1 cellular context compared by ENCODE assay signal in the genomic region with DNA sequence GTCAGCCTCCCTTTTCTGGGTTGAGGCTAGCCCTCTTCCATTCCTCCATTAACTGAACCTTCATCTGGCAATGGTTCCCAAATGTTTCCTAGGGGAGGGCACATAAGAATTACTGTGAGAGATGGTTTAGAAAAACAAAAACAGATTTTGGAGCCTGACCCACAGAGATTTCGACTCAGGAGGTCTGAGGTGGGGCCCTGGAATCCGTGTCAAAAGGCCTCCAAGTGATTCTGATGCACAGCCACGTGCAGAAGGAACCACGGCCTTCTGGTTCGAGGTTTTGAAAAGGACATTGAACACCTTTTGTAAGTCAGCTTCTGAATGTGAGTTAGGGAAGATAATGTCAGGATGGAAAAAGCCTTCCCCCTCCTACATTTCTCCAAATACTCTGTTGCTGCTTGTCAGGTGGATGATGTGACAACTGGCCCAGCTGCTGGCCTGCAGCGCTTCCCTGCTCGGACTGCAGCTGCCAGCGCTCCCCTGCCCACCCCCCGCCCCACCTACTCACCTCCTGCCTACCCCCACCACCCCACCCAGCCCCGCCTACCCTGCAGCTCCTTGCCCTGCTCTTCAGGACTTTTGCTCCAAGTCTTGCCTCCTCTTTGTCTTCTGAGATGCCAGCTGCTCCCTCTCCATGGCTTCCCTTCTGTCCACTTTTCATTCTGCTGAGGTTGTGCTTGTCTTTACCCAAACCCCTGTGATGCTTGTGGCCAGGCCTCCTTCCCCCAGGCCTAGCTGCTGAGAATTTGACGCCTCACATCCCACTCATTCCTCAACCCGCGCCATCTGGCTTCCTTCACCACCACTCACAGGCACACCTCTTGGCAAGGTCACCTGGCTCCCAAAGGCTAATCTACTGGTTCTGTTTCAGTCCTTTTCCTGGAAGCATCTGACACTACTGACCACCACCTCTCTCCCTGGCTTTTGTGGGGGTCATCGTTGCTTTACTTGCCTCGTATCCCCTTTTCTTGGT.
TF ChIP-seq lines count a peak whose summit lies in the region.

No MANE protein-coding gene starts in this region.

TF ChIP-seq in H1, 55 proteins besides CTCF, POLR2A, EP300 and RAD21:
- no peak for TF ChIP-seq JUND (IDR thresholded peaks at IDR 0.05; ENCODE audit: low read length)
- TF ChIP-seq BACH1 (IDR thresholded peaks at IDR 0.05; ENCODE audit: low read length) = no peak
- TF ChIP-seq PHF8 (conservative IDR thresholded peaks at IDR 0.05; ENCODE audit: low read depth, low read length) = no peak
